In genomic region chr5:33890633-33891032, GRCh38 we compare ENCODE assay signal across 9 cellular contexts. TPM values are rescaled to one million over a fixed set of nuclear protein-coding genes. Genes with fewer than 3 reads are reported as not detected.
A peak's percentile ranks its signal among the peaks of the same experiment; 100 is the strongest.
DNase-seq lines count a peak whose midpoint lies in the region; ATAC-seq lines count a peak whose summit lies in the region.
"Had no signal": no experiment of that assay in that cellular context is flagged by ENCODE, and none has a peak within 500 bp of the region (broad histone marks: within the 10 kb centered on the region; RNA-seq: fewer than 3 reads in every experiment).

No MANE protein-coding gene starts in this region.

- peak overlapping the region; percentile 13 to 69 for H3K9ac ChIP-seq in stomach smooth muscle (ENCODE audit: low read length in 2 of 2)

- H3K9me3 ChIP-seq in SJSA1 (replicated peaks) = no peaks in the 10 kb centered on the region
- H3K9me3 ChIP-seq in stomach smooth muscle (ENCODE audit: control insufficient read depth in 2 of 2, low read length in 2 of 2) = no peaks in the 10 kb centered on the region

- H3K27me3 ChIP-seq in SJSA1 (replicated peaks) = no peaks in the 10 kb centered on the region
- no peaks in the 10 kb centered on the region for H3K27me3 ChIP-seq in stomach smooth muscle (ENCODE audit: control insufficient read depth in 1 of 2, insufficient read depth in 2 of 2, low read length in 2 of 2)

- H3K36me3 ChIP-seq in SJSA1 (no peaks in the 10 kb centered on the region), stomach smooth muscle (ENCODE audit: control insufficient read depth in 2 of 2, insufficient read depth in 2 of 2, low read length in 2 of 2) (no peaks in the 10 kb centered on the region)

- DNase-seq in SJSA1 (ENCODE audit: low read depth in 1 of 2, low spot score in 2 of 2) = peak in 1 of 2 experiments; percentile 4
- no peak for DNase-seq in NCI-H748 treated with DMSO at 0.1 percent for 48 hours (lab: John Stamatoyannopoulos, UW)
- DNase-seq: NCI-H187 treated with DMSO at 0.1 percent for 48 hours had no signal

- H3K4me3 ChIP-seq in SJSA1 (peak overlapping the region; percentile 38), iPS-11a (ENCODE audit: low read depth, low read length) (peak overlapping the region; percentile 52), stomach smooth muscle (ENCODE audit: low read length in 2 of 2) (peak overlapping the region; percentile 66 to 77)

- H3K27ac ChIP-seq in SJSA1 = no peak overlapping the region
- H3K27ac ChIP-seq in stomach smooth muscle (ENCODE audit: low read length) = no peak overlapping the region

- H3K4me1 ChIP-seq in SJSA1 (replicated peaks) (peaks cover 38% of the 10 kb centered on the region), stomach smooth muscle (ENCODE audit: control insufficient read depth, insufficient read depth, low read length) (peaks cover 46% of the 10 kb centered on the region)

- ATAC-seq in GM19397 (IDR thresholded peaks at IDR 0.05; ENCODE audit: unreplicated experiment) (peak; percentile 42), HG03135 (IDR thresholded peaks at IDR 0.05; ENCODE audit: unreplicated experiment) (no peak), HG02678 (IDR thresholded peaks at IDR 0.05; ENCODE audit: unreplicated experiment) (no peak), HG03097 (IDR thresholded peaks at IDR 0.05; ENCODE audit: low FRiP score, unreplicated experiment) (no peak)

RNA-seq across cellular contexts. Expression of gene ADAMTS12, which starts 1.2 kb away (rescaled TPM):
- total RNA-seq in SJSA1 (2014; rRNA removed; shearing (Covaris generic)) = 3.9 and 9.1 TPM in 2 replicates

RNA-seq across cellular contexts. Expression of gene RXFP3, which starts 45.6 kb away (rescaled TPM):
- not detected in 2 replicates for total RNA-seq in SJSA1 (2014; rRNA removed; shearing (Covaris generic))
